In genomic region chr7:17771901-17772408, GRCh38 we compare ENCODE assay signal across 16 cellular contexts.
"Had no signal": no experiment of that assay in that cellular context is flagged by ENCODE, and none has a peak within 500 bp of the region (broad histone marks: within the 10 kb centered on the region; RNA-seq: fewer than 3 reads in every experiment).

No MANE protein-coding gene starts in this region.

- H3K27ac ChIP-seq: esophagus squamous epithelium, thyroid gland had no signal

- H3K9me3 ChIP-seq: esophagus squamous epithelium, heart right ventricle, thyroid gland had no signal

- ATAC-seq: activated T-helper 17 cell treated with anti-CD3 and anti-CD28 coated beads, Interleukin-2, amount 50 U/mL, for 72 hours; stimulated activated naive B cell treated with anti-CD40 and anti-IgM and Interleukin-4, amounts not matched to agents 10 μg/mL and 1 μg/mL and 100 μg/mL, for 72 hours had no signal

- H3K4me1 ChIP-seq: thyroid gland had no signal

- H3K4me3 ChIP-seq: esophagus squamous epithelium, heart right ventricle, lung, thyroid gland had no signal

- H3K27me3 ChIP-seq: esophagus squamous epithelium, heart right ventricle, thyroid gland had no signal

- H3K36me3 ChIP-seq: esophagus squamous epithelium, heart right ventricle, thyroid gland had no signal

- DNase-seq: activated CD4-positive, alpha-beta T cell treated with anti-CD3 and anti-CD28 coated beads, Interleukin-2, amount 10 ng/mL, durations not matched to agents 24 days and 14 days; activated naive CD4-positive, alpha-beta T cell; activated T-cell treated with anti-CD3 and anti-CD28 coated beads, Interleukin-2, amount 50 U/mL, for 1 hour; amniotic stem cell; effector CD8-positive, alpha-beta T cell; esophagus squamous epithelium; heart right ventricle; midbrain; nucleus accumbens; stimulated activated naive B cell treated with anti-CD40 and anti-IgM and Interleukin-4, amounts not matched to agents 10 μg/mL and 1 μg/mL and 100 μg/mL, for 72 hours; T-helper 1 cell; T-helper 9 cell; thyroid gland had no signal

- FAIRE-seq: endothelial cell of umbilical vein had no signal
